22 cellular contexts compared by ENCODE assay signal in the genomic region with DNA sequence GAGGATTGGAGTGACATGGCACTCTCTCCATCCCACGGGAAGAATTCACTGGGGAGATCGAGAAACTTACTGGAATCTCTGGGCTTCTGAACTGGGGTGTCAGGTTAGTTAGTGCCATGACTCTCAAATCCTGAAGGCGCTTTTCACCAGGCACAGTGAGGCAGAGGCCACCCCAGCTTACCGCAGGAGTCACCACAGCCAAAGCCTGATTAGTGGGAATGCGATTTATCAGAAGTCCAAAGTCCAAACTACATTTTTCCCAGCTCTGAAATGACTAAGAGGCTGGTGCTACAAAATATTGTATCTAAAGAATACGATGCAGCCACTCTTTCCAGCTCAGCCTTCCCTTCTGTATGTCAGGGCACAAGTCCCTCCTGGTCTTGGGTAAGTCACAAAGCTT.
DNase-seq lines count a peak whose midpoint lies in the region; ATAC-seq, FAIRE-seq and TF ChIP-seq lines count a peak whose summit lies in the region.
"Had no signal": no experiment of that assay in that cellular context is flagged by ENCODE, and none has a peak within 500 bp of the region (broad histone marks: within the 10 kb centered on the region; RNA-seq: fewer than 3 reads in every experiment).

No MANE protein-coding gene starts in this region.

- H3K9me3 ChIP-seq in Caco-2 (no peaks in the 10 kb centered on the region), body of pancreas (no peaks in the 10 kb centered on the region), HepG2 (ENCODE audit: low read length) (no peaks in the 10 kb centered on the region)
- no peaks in the 10 kb centered on the region for H3K9me3 ChIP-seq in CD4-positive, alpha-beta T cell (ENCODE audit: control insufficient read depth, low read length)
- H3K9me3 ChIP-seq: MG63 had no signal

- ATAC-seq in body of pancreas (peak; percentile 88), HepG2 (no peak), GM18861 (IDR thresholded peaks at IDR 0.05; ENCODE audit: unreplicated experiment) (no peak)
- ATAC-seq in CD4-positive, alpha-beta T cell (ENCODE audit: poor library complexity) = no peak
- ATAC-seq: Panc1 had no signal

- no peak for FAIRE-seq in HepG2 (lab: Jason Lieb, UNC)
- FAIRE-seq: D721Med, H54, HTR-8/SVneo had no signal

- TF ChIP-seq EP300 in HepG2 (IDR thresholded peaks at IDR 0.05; ENCODE audit: low read depth in 2 of 2, low read length in 2 of 2) = no peak
- no peak for TF ChIP-seq EP300 in HepG2 (CRISPR knock-in tag; IDR thresholded peaks at IDR 0.05; ENCODE audit: borderline replicate concordance)

- CTCF ChIA-PET in Caco-2 (lab: Charles Lee) = no interaction called here
- CTCF ChIA-PET in HepG2 (lab: Yijun Ruan, JAX; ENCODE audit: low intra/inter-chr PET ratio, low total read pairs) = no interaction called here
- CTCF ChIA-PET in CD4-positive, alpha-beta T cell (lab: Charles Lee) = no interaction called here

- no peak overlapping the region for H3K27ac Mint-ChIP-seq in Caco-2 (ENCODE audit: unreplicated experiment)
- no peak overlapping the region for H3K27ac Mint-ChIP-seq in CD4-positive, alpha-beta T cell
- H3K27ac Mint-ChIP-seq: B cell had no signal

- no peaks in the 10 kb centered on the region for H3K27me3 Mint-ChIP-seq in Caco-2 (ENCODE audit: insufficient read depth, unreplicated experiment)
- H3K27me3 Mint-ChIP-seq in CD4-positive, alpha-beta T cell = peaks cover 20% of the 10 kb centered on the region

- in situ Hi-C loops in HepG2 (cut with HindIII; ENCODE audit: extremely low pct_ligation_motif_present, low pct_unique_long_range_greater_than_20kb) = no loop called here

- H4K20me1 ChIP-seq in HepG2 (ENCODE audit: insufficient read depth, low read length) = no peaks in the 10 kb centered on the region

- H3K36me3 ChIP-seq in Caco-2 (ENCODE audit: control insufficient read depth, insufficient read depth, low read length) (no peaks in the 10 kb centered on the region), body of pancreas (replicated peaks in 1 of 2; ENCODE audit: insufficient read depth in 1 of 2, low read depth in 2 of 2) (no peaks in the 10 kb centered on the region), HepG2 (replicated peaks in 1 of 2; ENCODE audit: control insufficient read depth in 1 of 2, insufficient read depth in 2 of 2, low read length in 2 of 2) (no peaks in the 10 kb centered on the region)
- H3K36me3 ChIP-seq: MG63 had no signal

- H3K4me2 ChIP-seq in HepG2 (ENCODE audit: low read depth, low read length) = no peak overlapping the region

- peaks cover 4% of the 10 kb centered on the region for H3K36me3 Mint-ChIP-seq in Caco-2 (ENCODE audit: insufficient read depth, unreplicated experiment)
- H3K36me3 Mint-ChIP-seq in CD4-positive, alpha-beta T cell (ENCODE audit: low read depth) = no peaks in the 10 kb centered on the region

- TF ChIP-seq CTCF in Caco-2 (IDR thresholded peaks at IDR 0.05; ENCODE audit: insufficient read depth in 1 of 2, low read depth in 1 of 2, low read length in 1 of 2, severe bottlenecking in 1 of 2, unreplicated experiment in 1 of 2) = no peak
- peak in 2 of 7 experiments; percentile 23 to 24 for TF ChIP-seq CTCF in body of pancreas (IDR thresholded peaks at IDR 0.05)
- TF ChIP-seq CTCF in HepG2 (CRISPR knock-in tag; IDR thresholded peaks at IDR 0.05) = no peak
- no peak for TF ChIP-seq CTCF in retinal pigment epithelial cell (conservative IDR thresholded peaks at IDR 0.05; ENCODE audit: low read depth, low read length)
- TF ChIP-seq CTCF in CD4-positive, alpha-beta T cell (IDR thresholded peaks at IDR 0.05) = no peak

- no peak for TF ChIP-seq RAD21 in HepG2 (CRISPR knock-in tag; IDR thresholded peaks at IDR 0.05)

- 23 to 29% methylated on average over 6 of the region's 6 CpGs for WGBS in body of pancreas, 2 donors
- 7% methylated on average over 4 of the region's 6 CpGs for WGBS in HepG2 (ENCODE audit: low lambda C conversion rate)

- H3K4me1 Mint-ChIP-seq in Caco-2 (ENCODE audit: low read depth, unreplicated experiment) = peaks cover 15% of the 10 kb centered on the region
- no peaks in the 10 kb centered on the region for H3K4me1 Mint-ChIP-seq in CD4-positive, alpha-beta T cell (ENCODE audit: low read depth)
- H3K4me1 Mint-ChIP-seq: B cell had no signal

- BruUV-seq in Caco-2 (replicated peaks; lab: Mats Ljungman, UMichigan) (no TSS peak), HepG2 (replicated peaks; lab: Mats Ljungman, UMichigan) (no TSS peak)

- no peak overlapping the region for H3K9ac ChIP-seq in HepG2 (ENCODE audit: insufficient read depth, low read depth, low read length)

- H3K4me3 ChIP-seq in Caco-2 (ENCODE audit: low read depth, low read length) = no peak overlapping the region
- no peak overlapping the region for H3K4me3 ChIP-seq in body of pancreas
- no peak overlapping the region for H3K4me3 ChIP-seq in HepG2 (replicated peaks in 1 of 3; ENCODE audit: insufficient read depth in 1 of 3, low read depth in 2 of 3, low read length in 3 of 3)
- no peak overlapping the region for H3K4me3 ChIP-seq in retinal pigment epithelial cell (ENCODE audit: low read length)
- H3K4me3 ChIP-seq: MG63 had no signal

- no peaks in the 10 kb centered on the region for H3K9me3 Mint-ChIP-seq in Caco-2 (ENCODE audit: unreplicated experiment)
- no peaks in the 10 kb centered on the region for H3K9me3 Mint-ChIP-seq in CD4-positive, alpha-beta T cell

- DNase-seq in Caco-2 (peak; percentile 44 to 58), body of pancreas (peak; percentile 48 to 61 (median 58)), HepG2 (ENCODE audit: low spot score) (peak; percentile 13), retinal pigment epithelial cell (ENCODE audit: low read depth) (peak; percentile 9), NCI-H2196 (lab: John Stamatoyannopoulos, UW; ENCODE audit: unreplicated experiment) (no peak)
- DNase-seq in CD4-positive, alpha-beta T cell = no peak
- DNase-seq: KBM-7, MG63, NCI-H1105 treated with DMSO at 0.1 percent for 48 hours, NCI-H146, NCI-H2029, NCI-H446 treated with DMSO at 0.1 percent for 48 hours, NCI-H526 treated with DMSO at 0.1 percent for 48 hours, SHP77 treated with DMSO at 0.1 percent for 48 hours had no signal

- H3K27ac ChIP-seq in body of pancreas (no peak overlapping the region), HepG2 (ENCODE audit: extremely low read length, insufficient read depth, low read length) (no peak overlapping the region)
- H3K27ac ChIP-seq in CD4-positive, alpha-beta T cell (ENCODE audit: low read depth, low read length) = no peak overlapping the region
- H3K27ac ChIP-seq: 22Rv1, C4-2B had no signal

- H3K27me3 ChIP-seq in Caco-2 (replicated peaks; ENCODE audit: control insufficient read depth, insufficient read depth, low read length) (no peaks in the 10 kb centered on the region), body of pancreas (no peaks in the 10 kb centered on the region), HepG2 (ENCODE audit: control insufficient read depth in 1 of 2, insufficient read depth in 2 of 2, low read length in 2 of 2) (peaks cover 6 to 65% of the 10 kb centered on the region in 2 experiments; a peak in 3 of 5 replicates)
- H3K27me3 ChIP-seq in CD4-positive, alpha-beta T cell (ENCODE audit: control insufficient read depth, insufficient read depth, low read length) = no peaks in the 10 kb centered on the region
- H3K27me3 ChIP-seq: MG63 had no signal

- TF ChIP-seq POLR2A in body of pancreas (IDR thresholded peaks at IDR 0.05) (no peak), HepG2 (IDR thresholded peaks at IDR 0.05; ENCODE audit: insufficient read depth in 1 of 2, low read depth in 2 of 2, low read length in 2 of 2) (no peak)

- no peaks in the 10 kb centered on the region for H3K79me2 ChIP-seq in HepG2 (ENCODE audit: insufficient read depth, low read length)

- H3K4me1 ChIP-seq in Caco-2 (peaks cover 13% of the 10 kb centered on the region), body of pancreas (peaks cover 12% of the 10 kb centered on the region), HepG2 (ENCODE audit: insufficient read depth, low read length) (no peaks in the 10 kb centered on the region)

- POLR2A ChIA-PET in Caco-2 (lab: Charles Lee) (no interaction called here), HepG2 (lab: Yijun Ruan, JAX) (no interaction called here)
- POLR2A ChIA-PET in CD4-positive, alpha-beta T cell (lab: Charles Lee) = no interaction called here

- H3K4me3 Mint-ChIP-seq in Caco-2 (ENCODE audit: unreplicated experiment) = no peak overlapping the region
- H3K4me3 Mint-ChIP-seq in CD4-positive, alpha-beta T cell = no peak overlapping the region
- H3K4me3 Mint-ChIP-seq: B cell had no signal

- intact Hi-C loops in Caco-2 (cut with micrococcal nuclease; ENCODE audit: unreplicated experiment) (no loop called here), body of pancreas (cut with DNase I) (no loop called here), HepG2 (cut with micrococcal nuclease; ENCODE audit: unreplicated experiment) (no loop called here)
- intact Hi-C loops in CD4-positive, alpha-beta T cell (cut with DNase I, micrococcal nuclease) = no loop called here

- H2AFZ ChIP-seq in HepG2 (ENCODE audit: low read length) = no peak overlapping the region

TF ChIP-seq in HepG2, 621 proteins besides CTCF, POLR2A, EP300 and RAD21:
- TF ChIP-seq ZNF350 (CRISPR knock-in tag; IDR thresholded peaks at IDR 0.05; ENCODE audit: borderline replicate concordance, low read depth) = no peak
- 0 out of 2 replicates have a peak, but pooled peaks have one; percentile 13 for TF ChIP-seq HNF4A (CRISPR knock-in tag; IDR thresholded peaks at IDR 0.05)

Comparison
In these comparisons a context has a peak if more than half of its experiments do, and no peak if none do; other contexts are left out.
1. DNase-seq: peak in Caco-2 (2 of 2), body of pancreas (4 of 4), HepG2 (single experiment) and retinal pigment epithelial cell (single experiment); none in CD4-positive, alpha-beta T cell (0 of 10) and NCI-H2196 (single experiment).